Comparison of ENCODE assay signal across 1 cellular context in genomic region chr4:75248770-75249467, GRCh38.
TF ChIP-seq lines count a peak whose summit lies in the region.

No MANE protein-coding gene starts in this region.

TF ChIP-seq in HepG2, 621 proteins besides CTCF, POLR2A, EP300 and RAD21 (continued from another document):
- TF ChIP-seq HINFP (CRISPR knock-in tag; IDR thresholded peaks at IDR 0.05; ENCODE audit: low read depth) = no peak
- no peak for TF ChIP-seq YEATS4 (CRISPR knock-in tag; IDR thresholded peaks at IDR 0.05; ENCODE audit: borderline replicate concordance)
- no peak for TF ChIP-seq CERS6 (CRISPR knock-in tag; IDR thresholded peaks at IDR 0.05)
- TF ChIP-seq ZHX2 (IDR thresholded peaks at IDR 0.05; ENCODE audit: low read depth) = no peak
- TF ChIP-seq ZHX2 (CRISPR knock-in tag; IDR thresholded peaks at IDR 0.05; ENCODE audit: borderline replicate concordance) = no peak
- no peak for TF ChIP-seq HNF1A (IDR thresholded peaks at IDR 0.05; ENCODE audit: low read depth)
- TF ChIP-seq HNF1A (CRISPR knock-in tag; IDR thresholded peaks at IDR 0.05; ENCODE audit: borderline replicate concordance) = no peak
